In the genomic region with DNA sequence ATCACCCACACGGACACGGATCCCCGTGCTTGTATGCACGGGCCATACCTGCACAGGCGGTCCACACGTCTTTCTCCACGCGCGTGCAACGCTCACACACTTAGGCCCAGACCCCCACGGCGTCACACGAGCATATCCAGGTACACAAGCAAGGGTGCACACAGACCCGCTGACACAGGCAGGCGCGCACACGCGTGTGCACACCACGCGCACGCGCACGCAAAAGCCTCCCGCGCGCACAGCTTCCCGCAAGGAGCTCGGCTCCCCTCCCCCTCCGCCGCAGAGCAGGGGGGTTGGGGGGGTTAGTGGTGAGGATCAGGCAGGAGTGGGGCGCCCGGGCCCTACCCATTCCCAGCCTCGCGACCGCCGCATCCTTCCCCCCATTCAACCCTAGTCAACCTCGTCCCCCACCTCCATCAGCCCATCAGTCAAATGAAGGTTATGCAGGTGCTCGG, we compare ENCODE assay signal across 8 cellular contexts. TPM values are rescaled to one million over a fixed set of nuclear protein-coding genes. Genes with fewer than 3 reads are reported as not detected.
DNase-seq lines count a peak whose midpoint lies in the region; ATAC-seq and TF ChIP-seq lines count a peak whose summit lies in the region.

No MANE protein-coding gene starts in this region.

- H2AFZ ChIP-seq in osteoblast (ENCODE audit: low read length), result peak overlapping the region; percentile 82

- H3K27me3 ChIP-seq in foreskin keratinocyte (no peaks in the 10 kb centered on the region), osteoblast (ENCODE audit: insufficient read depth, low read length) (no peaks in the 10 kb centered on the region)

- peak; percentile 59 for DNase-seq in D341Med (ENCODE audit: low spot score)
- peak; percentile 43 for DNase-seq in activated CD4-positive, alpha-beta T cell treated with anti-CD3 and anti-CD28 coated beads, Interleukin-2, amount 50 U/mL, for 1 hour
- no peak for DNase-seq in foreskin keratinocyte
- DNase-seq in osteoblast (ENCODE audit: insufficient read length, low spot score, missing footprints), result no peak
- DNase-seq in kidney tubule cell (ENCODE audit: low spot score), result no peak

- peaks cover 3% of the 10 kb centered on the region for H3K36me3 ChIP-seq in osteoblast (ENCODE audit: insufficient read depth, low read length)

- H4K20me1 ChIP-seq in osteoblast (ENCODE audit: insufficient read depth, low read length), result peaks cover 14% of the 10 kb centered on the region

- peaks cover 16% of the 10 kb centered on the region for H3K79me2 ChIP-seq in osteoblast (ENCODE audit: insufficient read depth, low read length)

- no peaks in the 10 kb centered on the region for H3K9me3 ChIP-seq in osteoblast (ENCODE audit: low read depth, low read length)

- H3K4me1 ChIP-seq in foreskin keratinocyte, result no peaks in the 10 kb centered on the region
- H3K4me1 ChIP-seq in osteoblast (ENCODE audit: insufficient read depth, low read length), result peaks cover 21% of the 10 kb centered on the region

- H3K27ac ChIP-seq in foreskin keratinocyte (no peak overlapping the region), osteoblast (ENCODE audit: low read depth, low read length) (peak overlapping the region; percentile 69)

- H3K4me3 ChIP-seq in osteoblast (ENCODE audit: insufficient read depth, low read length), result peak overlapping the region; percentile 93

- peak overlapping the region; percentile 95 for H3K4me2 ChIP-seq in osteoblast (ENCODE audit: insufficient read depth, low read length)

- peak; percentile 3 for ATAC-seq in HG02840 (IDR thresholded peaks at IDR 0.05; ENCODE audit: low FRiP score, unreplicated experiment)
- ATAC-seq in foreskin keratinocyte, result peak; percentile 2
- no peak for ATAC-seq in HG03280 (IDR thresholded peaks at IDR 0.05; ENCODE audit: unreplicated experiment)
- no peak for ATAC-seq in HG03565 (IDR thresholded peaks at IDR 0.05; ENCODE audit: unreplicated experiment)

- TF ChIP-seq CTCF in foreskin keratinocyte (conservative IDR thresholded peaks at IDR 0.05), result no peak
- TF ChIP-seq CTCF in osteoblast (IDR thresholded peaks at IDR 0.05; ENCODE audit: extremely low read depth, low read depth, low read length), result no peak

RNA-seq across cellular contexts. Expression of gene RAB3A, which starts 0.4 kb away (rescaled TPM):
- total RNA-seq in foreskin keratinocyte (0.68 and 0.85 TPM in 2 replicates), osteoblast (0.72 and 1.8 TPM in 2 replicates)
- 0.84 and 1.5 TPM in 2 replicates for polyA plus RNA-seq in foreskin keratinocyte

RNA-seq across cellular contexts. Expression of gene MPV17L2, which starts 10.4 kb away (rescaled TPM):
- total RNA-seq in foreskin keratinocyte, result 24.5 and 26.9 TPM in 2 replicates
- 37.0 and 39.4 TPM in 2 replicates for polyA plus RNA-seq in foreskin keratinocyte
- 8.3 and 9.4 TPM in 2 replicates for total RNA-seq in osteoblast

RNA-seq across cellular contexts. Expression of gene PDE4C, which starts 22.8 kb away (rescaled TPM):
- total RNA-seq in foreskin keratinocyte (not detected in 2 replicates), osteoblast (under 0.01 TPM in 1 of 2 replicates, not detected in the other)
- not detected in 2 replicates for polyA plus RNA-seq in foreskin keratinocyte

RNA-seq across cellular contexts. Expression of gene IFI30, which starts 29.8 kb away (rescaled TPM):
- total RNA-seq in foreskin keratinocyte (22.0 and 22.7 TPM in 2 replicates), osteoblast (110 and 126 TPM in 2 replicates)
- 31.7 and 32.6 TPM in 2 replicates for polyA plus RNA-seq in foreskin keratinocyte

RNA-seq across cellular contexts. Expression of gene PIK3R2, which starts 50.5 kb away (rescaled TPM):
- total RNA-seq in foreskin keratinocyte (24.2 and 26.0 TPM in 2 replicates), osteoblast (25.7 and 28.0 TPM in 2 replicates)
- polyA plus RNA-seq in foreskin keratinocyte, result 23.7 and 24.1 TPM in 2 replicates

Comparison
In these comparisons a context has a peak if more than half of its experiments do, and no peak if none do; other contexts are left out.
1. DNase-seq: peak in D341Med (single experiment) and activated CD4-positive, alpha-beta T cell treated with anti-CD3 and anti-CD28 coated beads, Interleukin-2, amount 50 U/mL, for 1 hour (single experiment); none in foreskin keratinocyte (0 of 2), osteoblast (single experiment) and kidney tubule cell (single experiment).
2. ATAC-seq: peak in HG02840 (single experiment) and foreskin keratinocyte (single experiment); none in HG03280 (single experiment) and HG03565 (single experiment).